In genomic region chr1:39328110-39328509, GRCh38 we compare ENCODE assay signal across 16 cellular contexts.
DNase-seq lines count a peak whose midpoint lies in the region; ATAC-seq and TF ChIP-seq lines count a peak whose summit lies in the region.
"Had no signal": no experiment of that assay in that cellular context is flagged by ENCODE, and none has a peak within 500 bp of the region (broad histone marks: within the 10 kb centered on the region; RNA-seq: fewer than 3 reads in every experiment).

No MANE protein-coding gene starts in this region.

- H3K9me3 ChIP-seq in KOPT-K1 (ENCODE audit: insufficient read depth, low read length, poor library complexity, severe bottlenecking) = no peaks in the 10 kb centered on the region
- no peaks in the 10 kb centered on the region for H3K9me3 ChIP-seq in prostate gland
- H3K9me3 ChIP-seq: Peyer's patch had no signal

- no peak for TF ChIP-seq CTCF in AG10803 (conservative IDR thresholded peaks at IDR 0.05; ENCODE audit: low read length)
- TF ChIP-seq CTCF in prostate gland (IDR thresholded peaks at IDR 0.05) = no peak

- H3K4me1 Mint-ChIP-seq in central memory CD8-positive, alpha-beta T cell = peaks cover 60% of the 10 kb centered on the region

- 47% methylated on average over 1 of the region's 1 CpG for WGBS in prostate gland

- no peaks in the 10 kb centered on the region for H3K27me3 ChIP-seq in prostate gland (replicated peaks; ENCODE audit: insufficient read depth)
- H3K27me3 ChIP-seq: Peyer's patch had no signal

- H3K27ac ChIP-seq in KOPT-K1 (ENCODE audit: low read depth, low read length, poor library complexity, severe bottlenecking) = peak overlapping the region; percentile 49
- peak overlapping the region; percentile 31 to 52 for H3K27ac ChIP-seq in prostate gland
- H3K27ac ChIP-seq: VCaP had no signal

- H3K36me3 Mint-ChIP-seq in central memory CD8-positive, alpha-beta T cell (ENCODE audit: insufficient read depth) = peaks cover 43% of the 10 kb centered on the region

- peak overlapping the region; percentile 26 for H3K27ac Mint-ChIP-seq in central memory CD8-positive, alpha-beta T cell (ENCODE audit: low read depth)
- H3K27ac Mint-ChIP-seq: brain had no signal

- intact Hi-C loops in prostate gland (cut with DNase I) = loop anchor here (10.0 kb wide), 1 partner anchor 123 kb away; the partner anchor contains the start of gene MACF1

- H3K4me3 ChIP-seq in AG10803 (ENCODE audit: low read length) (no peak overlapping the region), prostate gland (no peak overlapping the region)
- H3K4me3 ChIP-seq: Peyer's patch had no signal

- H3K4me1 ChIP-seq in prostate gland (replicated peaks) = no peaks in the 10 kb centered on the region
- H3K4me1 ChIP-seq: Peyer's patch had no signal

- peaks cover 91% of the 10 kb centered on the region for H3K36me3 ChIP-seq in KOPT-K1 (ENCODE audit: insufficient read depth, low read length)
- peaks cover 0 to 5% of the 10 kb centered on the region in 2 donors for H3K36me3 ChIP-seq in prostate gland

- ATAC-seq in central memory CD8-positive, alpha-beta T cell (replicated peaks; ENCODE audit: extremely low read depth, poor library complexity, severe bottlenecking) = peak; percentile 82
- ATAC-seq in HG03139 (IDR thresholded peaks at IDR 0.05; ENCODE audit: unreplicated experiment) (no peak), GM18511 (IDR thresholded peaks at IDR 0.05; ENCODE audit: unreplicated experiment) (no peak), GM18868 (IDR thresholded peaks at IDR 0.05; ENCODE audit: unreplicated experiment) (no peak)

- no peak for TF ChIP-seq POLR2A in prostate gland (IDR thresholded peaks at IDR 0.05)

- peak overlapping the region; percentile 76 for H3K4me3 Mint-ChIP-seq in central memory CD8-positive, alpha-beta T cell
- H3K4me3 Mint-ChIP-seq: brain had no signal

- DNase-seq in AG10803 (ENCODE audit: low read depth) (peak; percentile 13), prostate gland (ENCODE audit: low spot score) (no peak), HUDEP-2 (lab: John Stamatoyannopoulos, UW; ENCODE audit: unreplicated experiment in 76 of 76) (no peak)
- DNase-seq in central memory CD8-positive, alpha-beta T cell (ENCODE audit: low spot score in 2 of 2) = no peak
- DNase-seq: DMS 273 treated with DMSO at 0.1 percent for 48 hours, hippocampal formation, NCI-H2081 treated with DMSO at 0.1 percent for 48 hours, NCI-H774, Peyer's patch, posterior cingulate gyrus had no signal

- H3K27me3 Mint-ChIP-seq in central memory CD8-positive, alpha-beta T cell = no peaks in the 10 kb centered on the region
- H3K27me3 Mint-ChIP-seq: brain had no signal

- H3K9me3 Mint-ChIP-seq in central memory CD8-positive, alpha-beta T cell = no peaks in the 10 kb centered on the region
- H3K9me3 Mint-ChIP-seq: brain had no signal
